In the genomic region with DNA sequence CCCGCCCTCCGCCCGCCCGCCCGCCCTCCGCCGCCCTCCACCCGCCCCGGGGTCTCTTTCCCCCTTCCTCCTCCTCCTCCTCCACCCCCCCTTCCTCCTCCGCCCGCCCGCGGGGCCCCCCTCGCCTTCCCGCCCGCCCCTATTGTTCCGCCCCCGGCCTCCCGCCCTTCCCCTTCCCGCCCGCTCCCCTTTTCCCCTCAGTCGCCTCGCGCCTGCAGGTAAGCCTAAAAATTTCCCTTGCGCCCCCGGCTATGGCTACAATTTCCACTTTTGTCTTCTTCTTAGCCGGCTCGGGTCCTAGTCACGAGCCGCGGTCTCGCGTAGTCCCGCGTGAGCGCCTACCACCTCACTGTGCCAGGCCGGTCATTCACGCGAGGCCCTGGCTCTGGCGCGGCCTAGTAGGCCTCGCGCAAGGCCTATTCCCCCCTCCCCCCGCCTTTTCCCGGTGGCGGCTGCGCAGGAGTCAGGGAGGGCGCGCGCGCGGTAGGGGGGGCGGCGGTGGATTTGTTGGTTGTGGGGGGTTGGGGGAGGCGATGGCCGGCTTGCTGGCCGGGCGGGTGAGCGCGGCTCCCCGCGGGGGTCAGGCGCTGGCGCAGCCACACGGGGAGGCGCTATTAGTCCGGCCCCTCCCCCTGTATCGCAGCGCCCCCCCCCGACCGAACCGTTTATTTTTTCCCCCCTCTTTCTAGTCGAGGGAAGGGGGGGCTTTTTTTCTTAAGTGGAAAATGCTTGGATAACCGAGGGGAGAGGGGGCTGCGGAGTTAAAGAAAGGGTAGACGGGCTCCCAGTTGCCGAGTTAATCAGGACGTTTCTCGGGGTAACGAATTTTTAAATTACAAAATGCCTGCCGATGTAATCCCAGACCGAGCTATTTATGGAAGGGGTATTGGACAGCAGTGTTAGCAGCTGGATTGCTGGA, we compare ENCODE assay signal across 8 cellular contexts. TPM values are rescaled to one million over a fixed set of nuclear protein-coding genes. Genes with fewer than 3 reads are reported as not detected.
DNase-seq lines count a peak whose midpoint lies in the region; ATAC-seq and TF ChIP-seq lines count a peak whose summit lies in the region.

No MANE protein-coding gene starts in this region.

- peaks cover 12 to 37% (median 32%) of the 10 kb centered on the region in 4 donors for H3K36me3 ChIP-seq in liver (ENCODE audit: control insufficient read depth in 4 of 4, insufficient read depth in 3 of 4, low read depth in 1 of 4, low read length in 3 of 4)

- ATAC-seq in HG02885 (IDR thresholded peaks at IDR 0.05; ENCODE audit: poor library complexity, unreplicated experiment), result peak; percentile 37
- no peak for ATAC-seq in HG02938 (IDR thresholded peaks at IDR 0.05; ENCODE audit: unreplicated experiment)

- H3K9me3 ChIP-seq in liver (ENCODE audit: control insufficient read depth in 4 of 4, low read length in 3 of 4), result no peaks in the 10 kb centered on the region

- H3K4me3 ChIP-seq in liver (ENCODE audit: low read depth in 1 of 3, low read length in 3 of 3), result peak overlapping the region; percentile 82 to 86 (median 85)

- TF ChIP-seq CTCF in liver (IDR thresholded peaks at IDR 0.05; ENCODE audit: low read depth, low read length, missing input control), result no peak

- WGBS in liver, result 2% methylated on average over 80 of the region's 82 CpGs

- H3K9ac ChIP-seq in liver (ENCODE audit: low read depth in 1 of 2, low read length in 2 of 2), result peak overlapping the region; percentile 71 to 92

- no peak for TF ChIP-seq RAD21 in liver (IDR thresholded peaks at IDR 0.05)

- DNase-seq in DMS114 treated with DMSO at 0.1 percent for 48 hours (lab: John Stamatoyannopoulos, UW; ENCODE audit: unreplicated experiment), result peak; percentile 38
- peak; percentile 70 for DNase-seq in NCI-H460 (ENCODE audit: extremely low read depth, low read depth)
- peak; percentile 71 to 72 for DNase-seq in activated CD4-positive, alpha-beta T cell treated with anti-CD3 and anti-CD28 coated beads, Interleukin-2, amount 50 U/mL, for 48 hours
- DNase-seq in dermis blood vessel endothelial cell, result peak; percentile 93
- peak; percentile 73 to 80 for DNase-seq in stimulated activated CD4-positive, alpha-beta T cell treated with anti-CD3 and anti-CD28 coated beads, Interleukin-2, amount 100 ng/mL, for 24 hours

- H3K27ac ChIP-seq in liver (ENCODE audit: low read depth in 1 of 2, low read length in 2 of 2), result peak overlapping the region; percentile 97 to 98

- peaks cover 0 to 21% (median 18%) of the 10 kb centered on the region in 4 donors for H3K4me1 ChIP-seq in liver (ENCODE audit: control insufficient read depth in 4 of 4, insufficient read depth in 4 of 4, low read length in 3 of 4)

- H3K27me3 ChIP-seq in liver (ENCODE audit: control insufficient read depth in 4 of 4, insufficient read depth in 4 of 4, low read length in 3 of 4), result no peaks in the 10 kb centered on the region

TF ChIP-seq in liver, 16 proteins besides CTCF, POLR2A, EP300 and RAD21:
- no peak for TF ChIP-seq HNF4A (conservative IDR thresholded peaks at IDR 0.05)

RNA-seq across cellular contexts. Expression of gene PCBP2, which starts 0.5 kb away (rescaled TPM):
- 215 and 326 TPM in 2 replicates for total RNA-seq in NCI-H460 (2014; rRNA removed; shearing (Covaris generic))
- polyA plus RNA-seq in NCI-H460 (2014; cell fraction: nucleus; rRNA removed), result 300 and 331 TPM in 2 replicates
- total RNA-seq in dermis blood vessel endothelial cell, result 417 and 525 TPM in 2 replicates
- total RNA-seq in liver, result 100 to 1,000 TPM; 224 to 377 TPM
- polyA plus RNA-seq in liver, result 100 to 1,000 TPM; 130 to 222 TPM

RNA-seq across cellular contexts. Expression of gene PRR13, which starts 10.9 kb away (rescaled TPM):
- 119 and 129 TPM in 2 replicates for total RNA-seq in NCI-H460 (2014; rRNA removed; shearing (Covaris generic))
- 83.4 and 111 TPM in 2 replicates for polyA plus RNA-seq in NCI-H460 (2014; cell fraction: nucleus; rRNA removed)
- total RNA-seq in dermis blood vessel endothelial cell (12.6 and 18.0 TPM in 2 replicates), liver (10 to 100 TPM; 18.2 to 21.3 TPM)
- 100 to 1,000 TPM; 101 to 107 TPM for polyA plus RNA-seq in liver

RNA-seq across cellular contexts. Expression of gene AMHR2, which starts 28.8 kb away (rescaled TPM):
- 0.15 TPM in 1 of 2 replicates, not detected in the other for total RNA-seq in NCI-H460 (2014; rRNA removed; shearing (Covaris generic))
- polyA plus RNA-seq in NCI-H460 (2014; cell fraction: nucleus; rRNA removed), result 0.21 TPM in 1 of 2 replicates, not detected in the other
- total RNA-seq in dermis blood vessel endothelial cell (not detected in 2 replicates), liver (under 1 TPM; 0.67 to 0.89 TPM)
- polyA plus RNA-seq in liver, result 1 to 10 TPM in 1 of 2 donors, under 1 TPM in 1; 0.96 to 1.3 TPM

RNA-seq across cellular contexts. Expression of gene MAP3K12, which starts 46.8 kb away (rescaled TPM):
- 4.5 and 6.3 TPM in 2 replicates for total RNA-seq in NCI-H460 (2014; rRNA removed; shearing (Covaris generic))
- 10.9 and 28.7 TPM in 2 replicates for polyA plus RNA-seq in NCI-H460 (2014; cell fraction: nucleus; rRNA removed)
- 13.6 and 19.1 TPM in 2 replicates for total RNA-seq in dermis blood vessel endothelial cell
- 1 to 10 TPM; 1.5 to 2.4 TPM for total RNA-seq in liver
- polyA plus RNA-seq in liver, result 1 to 10 TPM in 1 of 2 donors, under 1 TPM in 1; 0.53 to 1.4 TPM

RNA-seq across cellular contexts. Expression of gene TARBP2, which starts 48.7 kb away (rescaled TPM):
- 33.9 and 34.6 TPM in 2 replicates for total RNA-seq in NCI-H460 (2014; rRNA removed; shearing (Covaris generic))
- 87.9 and 91.7 TPM in 2 replicates for polyA plus RNA-seq in NCI-H460 (2014; cell fraction: nucleus; rRNA removed)
- total RNA-seq in dermis blood vessel endothelial cell, result 38.8 and 48.3 TPM in 2 replicates
- 10 to 100 TPM; 18.7 to 22.0 TPM for total RNA-seq in liver
- polyA plus RNA-seq in liver, result 10 to 100 TPM; 15.7 to 18.1 TPM

Comparison
In these comparisons a context has a peak if more than half of its experiments do, and no peak if none do; other contexts are left out.
1. DNase-seq: peak in every context shown above with its lines; median percentile 93 in dermis blood vessel endothelial cell; 76 in stimulated activated CD4-positive, alpha-beta T cell treated with anti-CD3 and anti-CD28 coated beads, Interleukin-2, amount 100 ng/mL, for 24 hours; 72 in activated CD4-positive, alpha-beta T cell treated with anti-CD3 and anti-CD28 coated beads, Interleukin-2, amount 50 U/mL, for 48 hours; 70 in NCI-H460; 38 in DMS114 treated with DMSO at 0.1 percent for 48 hours.